8 cellular contexts compared by ENCODE assay signal in genomic region chr21:25607812-25608737, GRCh38. TPM values are rescaled to one million over a fixed set of nuclear protein-coding genes. Genes with fewer than 3 reads are reported as not detected.
DNase-seq lines count a peak whose midpoint lies in the region; ATAC-seq and TF ChIP-seq lines count a peak whose summit lies in the region.

No MANE protein-coding gene starts in this region.

- DNase-seq in GM13976 (ENCODE audit: low spot score) (peak; percentile 80), NCI-H1436 (lab: John Stamatoyannopoulos, UW) (peak; percentile 59), T-helper 9 cell (peak; percentile 66), astrocyte of the cerebellum (ENCODE audit: low read depth) (peak; percentile 73), hippocampal formation (lab: John Stamatoyannopoulos, UW) (peak; percentile 61 to 74), renal cortical epithelial cell (ENCODE audit: low read depth) (peak; percentile 68), OCI-M2 (lab: John Stamatoyannopoulos, UW; ENCODE audit: unreplicated experiment) (no peak)

- in situ Hi-C loops in GM13976 (cut with MboI; ENCODE audit: low sequenced_read_pairs, unreplicated experiment), result loop anchor here (25.0 kb wide), 2 partner anchors 254 to 554 kb away; partner anchors contain the start of gene APP
- in situ Hi-C loops in astrocyte of the cerebellum (cut with HindIII; ENCODE audit: low sequenced_read_pairs), result no loop called here

- peak overlapping the region; percentile 86 for H3K4me3 ChIP-seq in astrocyte of the cerebellum (ENCODE audit: low read depth, low read length)

- peak; percentile 77 for ATAC-seq in HG02870 (IDR thresholded peaks at IDR 0.05; ENCODE audit: unreplicated experiment)

- TF ChIP-seq CTCF in GM13976 (IDR thresholded peaks at IDR 0.05; ENCODE audit: borderline replicate concordance, control extremely low read depth, extremely low read depth, insufficient read depth, missing control alignments) (peak; percentile 95), astrocyte of the cerebellum (IDR thresholded peaks at IDR 0.05; ENCODE audit: low read depth, low read length, missing control alignments) (peak; percentile 93)

RNA-seq across cellular contexts. Expression of gene MRPL39, which starts 0.8 kb away (rescaled TPM):
- total RNA-seq in renal cortical epithelial cell, result 34.2 and 76.1 TPM in 2 replicates

RNA-seq across cellular contexts. Expression of gene JAM2, which starts 31.0 kb away (rescaled TPM):
- total RNA-seq in renal cortical epithelial cell, result 0.05 and 0.17 TPM in 2 replicates
